Comparison of ENCODE assay signal across 23 cellular contexts in the genomic region with DNA sequence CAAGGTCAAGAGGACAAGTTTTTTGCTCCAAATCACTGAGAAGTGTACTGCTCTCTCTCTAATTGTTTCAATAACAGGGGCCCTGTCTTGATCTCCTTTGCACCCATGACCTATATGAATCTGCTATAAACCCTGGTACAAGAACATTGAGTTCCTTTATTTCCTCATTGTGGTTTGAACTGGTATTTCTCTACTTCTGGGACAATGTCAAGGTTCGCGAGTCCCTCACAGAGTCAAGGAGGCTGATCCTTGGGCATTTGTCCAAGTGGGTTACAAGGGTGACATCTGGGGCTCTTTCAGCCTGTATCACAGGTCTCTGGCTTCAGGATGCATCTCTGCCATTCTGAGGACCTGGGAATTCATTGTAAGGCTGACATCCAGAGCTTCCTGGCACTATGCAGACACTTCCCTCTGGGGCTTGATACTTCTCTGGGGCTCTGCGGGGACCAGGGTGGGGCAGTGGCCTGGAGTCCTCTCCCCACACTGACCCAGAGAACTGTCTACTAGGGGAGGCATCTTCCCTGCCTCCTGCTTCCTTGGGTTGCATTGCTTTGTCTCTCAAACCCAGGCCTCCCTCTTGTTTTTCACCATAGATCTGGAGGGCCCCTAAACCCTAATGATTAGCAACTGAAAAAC. TPM values are rescaled to one million over a fixed set of nuclear protein-coding genes. Genes with fewer than 3 reads are reported as not detected.
DNase-seq lines count a peak whose midpoint lies in the region; ATAC-seq and TF ChIP-seq lines count a peak whose summit lies in the region.
"Had no signal": no experiment of that assay in that cellular context is flagged by ENCODE, and none has a peak within 500 bp of the region (broad histone marks: within the 10 kb centered on the region; RNA-seq: fewer than 3 reads in every experiment).

No MANE protein-coding gene starts in this region.

- peaks cover 27% of the 10 kb centered on the region for H3K4me1 Mint-ChIP-seq in MCF 10A (ENCODE audit: insufficient read depth, unreplicated experiment)
- H3K4me1 Mint-ChIP-seq: immature natural killer cell had no signal

- no peak overlapping the region for H3K23ac ChIP-seq in mesendoderm (ENCODE audit: low read length)

- H3K27ac ChIP-seq in breast epithelium (peak overlapping the region in 1 of 2 donors; percentile 78), cingulate gyrus (ENCODE audit: low read depth, low read length) (peak overlapping the region; percentile 47), mesendoderm (ENCODE audit: low read depth, low read length) (no peak overlapping the region), vagina (peak overlapping the region; percentile 28)
- H3K27ac ChIP-seq: A549, coronary artery, SJCRH30 had no signal

- H3K9me3 ChIP-seq in breast epithelium, result no peaks in the 10 kb centered on the region
- no peaks in the 10 kb centered on the region for H3K9me3 ChIP-seq in vagina
- H3K9me3 ChIP-seq: A549, SJCRH30, upper lobe of left lung had no signal

- no peaks in the 10 kb centered on the region for H3K36me3 Mint-ChIP-seq in MCF 10A (ENCODE audit: insufficient read depth, unreplicated experiment)
- H3K36me3 Mint-ChIP-seq: immature natural killer cell; naive thymus-derived CD8-positive, alpha-beta T cell; stimulated activated naive B cell treated with anti-CD40 and anti-IgM and Interleukin-4, amounts not matched to agents 10 μg/mL and 1 μg/mL and 100 μg/mL, for 72 hours had no signal

- no peak for ATAC-seq in GM21528 (IDR thresholded peaks at IDR 0.05; ENCODE audit: low FRiP score, unreplicated experiment)

- peak overlapping the region; percentile 45 for H3K56ac ChIP-seq in mesendoderm (ENCODE audit: low read length)

- H3K27me3 ChIP-seq in breast epithelium, result no peaks in the 10 kb centered on the region
- no peaks in the 10 kb centered on the region for H3K27me3 ChIP-seq in mesendoderm (ENCODE audit: insufficient read depth, low read length, poor library complexity)
- no peaks in the 10 kb centered on the region for H3K27me3 ChIP-seq in vagina
- H3K27me3 ChIP-seq: SJCRH30, upper lobe of left lung had no signal

- no peak overlapping the region for H4K8ac ChIP-seq in mesendoderm (ENCODE audit: low read depth, low read length)

- CTCF ChIA-PET in MCF 10A (lab: Yijun Ruan, JAX), result interaction anchor here (0.5 to 14.4 kb wide), 36 partner anchors 10 to 751 kb away, joined by 3 to 450 read pairs (median 5); a partner anchor contains a TSS

- H3K4ac ChIP-seq in mesendoderm (ENCODE audit: low read depth, low read length), result no peak overlapping the region

- TF ChIP-seq CTCF in breast epithelium (IDR thresholded peaks at IDR 0.05) (peak in 2 of 3 donors; percentile 8 to 26), MCF 10A (IDR thresholded peaks at IDR 0.05; ENCODE audit: unreplicated experiment) (no peak), vagina (IDR thresholded peaks at IDR 0.05) (no peak)

- no peak overlapping the region for H3K18ac ChIP-seq in mesendoderm (ENCODE audit: low read length)

- H3K4me1 ChIP-seq in breast epithelium (no peaks in the 10 kb centered on the region), mesendoderm (ENCODE audit: control insufficient read depth, low read depth, low read length) (no peaks in the 10 kb centered on the region), vagina (peaks cover 43% of the 10 kb centered on the region)

- no peak overlapping the region for H3K4me3 Mint-ChIP-seq in MCF 10A (ENCODE audit: unreplicated experiment)
- H3K4me3 Mint-ChIP-seq: CD4-positive, alpha-beta T cell; immature natural killer cell; stimulated activated naive B cell treated with anti-CD40 and anti-IgM and Interleukin-4, amounts not matched to agents 10 μg/mL and 1 μg/mL and 100 μg/mL, for 72 hours had no signal

- no peak overlapping the region for H3K4me3 ChIP-seq in breast epithelium
- no peak overlapping the region for H3K4me3 ChIP-seq in mesendoderm (ENCODE audit: low read length)
- no peak overlapping the region for H3K4me3 ChIP-seq in vagina
- H3K4me3 ChIP-seq: A549, coronary artery, SJCRH30, upper lobe of left lung had no signal

- no peaks in the 10 kb centered on the region for H3K27me3 Mint-ChIP-seq in MCF 10A (ENCODE audit: insufficient read depth, unreplicated experiment)
- H3K27me3 Mint-ChIP-seq: activated CD4-positive, alpha-beta T cell treated with anti-CD3 and anti-CD28 coated beads, Interleukin-2, amount 10 ng/mL, durations not matched to agents 24 days and 14 days; CD4-positive, alpha-beta T cell; naive thymus-derived CD8-positive, alpha-beta T cell; stimulated activated naive B cell treated with anti-CD40 and anti-IgM and Interleukin-4, amounts not matched to agents 10 μg/mL and 1 μg/mL and 100 μg/mL, for 72 hours had no signal

- no peak overlapping the region for H3K9ac ChIP-seq in mesendoderm (ENCODE audit: low read length)

- no peak overlapping the region for H2BK120ac ChIP-seq in mesendoderm (ENCODE audit: low read depth, low read length)

- no peaks in the 10 kb centered on the region for H3K79me2 ChIP-seq in mesendoderm (ENCODE audit: control insufficient read depth, insufficient read depth, low read length)

- POLR2A ChIA-PET in MCF 10A (lab: Yijun Ruan, JAX), result interaction anchor here (1.0 to 5.9 kb wide), 6 partner anchors 60 to 702 kb away, joined by 3 to 112 read pairs (median 14); a partner anchor contains a TSS

- H3K79me1 ChIP-seq in mesendoderm (ENCODE audit: low read length), result no peaks in the 10 kb centered on the region

- no peak overlapping the region for H2BK15ac ChIP-seq in mesendoderm (replicated peaks; ENCODE audit: low read depth)

- H4K5ac ChIP-seq in mesendoderm (ENCODE audit: low read length), result no peak overlapping the region

- no peaks in the 10 kb centered on the region for H3K36me3 ChIP-seq in breast epithelium
- no peaks in the 10 kb centered on the region for H3K36me3 ChIP-seq in mesendoderm (ENCODE audit: control insufficient read depth, insufficient read depth, low read length)
- no peaks in the 10 kb centered on the region for H3K36me3 ChIP-seq in vagina
- H3K36me3 ChIP-seq: SJCRH30, upper lobe of left lung had no signal

- TF ChIP-seq POLR2A in breast epithelium (IDR thresholded peaks at IDR 0.05) (no peak), vagina (IDR thresholded peaks at IDR 0.05) (no peak)

- H3K27ac Mint-ChIP-seq in MCF 10A (ENCODE audit: low read depth, unreplicated experiment), result no peak overlapping the region
- H3K27ac Mint-ChIP-seq: immature natural killer cell; stimulated activated naive B cell treated with anti-CD40 and anti-IgM and Interleukin-4, amounts not matched to agents 10 μg/mL and 1 μg/mL and 100 μg/mL, for 72 hours had no signal

- no peak overlapping the region for H2BK5ac ChIP-seq in mesendoderm (ENCODE audit: low read length)

- no CpG with 5 or more reads among the region's 3 CpGs for WGBS in mesendoderm (ENCODE audit: extremely low coverage, insufficient coverage, low lambda C conversion rate)

- no peaks in the 10 kb centered on the region for H3K9me3 Mint-ChIP-seq in MCF 10A (ENCODE audit: unreplicated experiment)
- H3K9me3 Mint-ChIP-seq: activated CD4-positive, alpha-beta T cell treated with anti-CD3 and anti-CD28 coated beads, Interleukin-2, amount 10 ng/mL, durations not matched to agents 24 days and 14 days; CD4-positive, alpha-beta T cell; immature natural killer cell; naive thymus-derived CD8-positive, alpha-beta T cell; stimulated activated naive B cell treated with anti-CD40 and anti-IgM and Interleukin-4, amounts not matched to agents 10 μg/mL and 1 μg/mL and 100 μg/mL, for 72 hours had no signal

- H3K4me2 ChIP-seq in mesendoderm (ENCODE audit: low read length), result no peak overlapping the region

- H2AK5ac ChIP-seq in mesendoderm (ENCODE audit: low read length), result no peak overlapping the region

- DNase-seq in breast epithelium (ENCODE audit: low spot score in 2 of 2) (no peak), MCF 10A (ENCODE audit: unreplicated experiment) (no peak), mesendoderm (no peak), vagina (ENCODE audit: extremely low spot score in 2 of 2) (peak in 1 of 2 donors; percentile 85), hepatic stellate cell (ENCODE audit: low spot score) (no peak), occipital lobe (lab: John Stamatoyannopoulos, UW) (no peak)
- DNase-seq: activated CD8-positive, alpha-beta memory T cell treated with anti-CD3 and anti-CD28 coated beads, Interleukin-2, amount 50 U/mL, for 48 hours; CD4-positive, alpha-beta T cell; immature natural killer cell; NCI-H1048; stimulated activated naive B cell treated with anti-CD40 and anti-IgM and Interleukin-4, amounts not matched to agents 10 μg/mL and 1 μg/mL and 100 μg/mL, for 72 hours; T-helper 9 cell had no signal

- no TSS peak for BruUV-seq in MCF 10A (replicated peaks; lab: Mats Ljungman, UMichigan)

- intact Hi-C loops in breast epithelium (cut with DNase I; ENCODE audit: low total_unique reads) (loop anchor here (10.0 kb wide), 1 partner anchor 511 kb away; no protein-coding TSS in a partner anchor), MCF 10A (cut with micrococcal nuclease) (loop anchor here (1.0 kb wide), 1 partner anchor 362 kb away; no protein-coding TSS in a partner anchor), vagina (cut with DNase I) (loop anchor here (5.0 kb wide), 1 partner anchor 313 kb away; no protein-coding TSS in a partner anchor)

RNA-seq across cellular contexts. Expression of a gene that starts 22.5 kb away (rescaled TPM):
- 1 to 10 TPM in 2 of 3 donors, not detected in 1; 3.2 to 3.3 TPM for total RNA-seq in breast epithelium
- not detected in 2 replicates for total RNA-seq in MCF 10A (2022)
- 0.28 TPM for polyA plus RNA-seq in mesendoderm (2013, experiment 1 of 2)
- 0.27 TPM for polyA plus RNA-seq in mesendoderm (2013, experiment 2 of 2)
- not detected for total RNA-seq in vagina
- total RNA-seq in occipital lobe, result 0.31 TPM
- total RNA-seq: activated CD4-positive, alpha-beta T cell treated with anti-CD3 and anti-CD28 coated beads, Interleukin-2, amount 10 ng/mL, durations not matched to agents 24 days and 14 days; CD4-positive, alpha-beta T cell; IMR-90; lung microvascular endothelial cell; naive thymus-derived CD8-positive, alpha-beta T cell; PC-3; SJCRH30 had no signal
- polyA plus RNA-seq: A549; immature natural killer cell; IMR-90; naive thymus-derived CD8-positive, alpha-beta T cell had no signal

Comparison
In these comparisons a context has a peak if more than half of its experiments do, and no peak if none do; other contexts are left out.
1. CTCF ChIP-seq: peak in breast epithelium (2 of 3); none in MCF 10A (single experiment) and vagina (0 of 3).